ENCODE assay signal across 11 cellular contexts in genomic region chr19:22256856-22257255, GRCh38. TPM values are rescaled to one million over a fixed set of nuclear protein-coding genes. Genes with fewer than 3 reads are reported as not detected.
"Had no signal": no experiment of that assay in that cellular context is flagged by ENCODE, and none has a peak within 500 bp of the region (broad histone marks: within the 10 kb centered on the region; RNA-seq: fewer than 3 reads in every experiment).

No MANE protein-coding gene starts in this region.

- H3K4me1 Mint-ChIP-seq: GM23338, H9 had no signal

- ATAC-seq: GM23338, HCT116 had no signal

- FAIRE-seq: H1, H54 had no signal

- H3K27ac Mint-ChIP-seq: GM23338, H9, HFFc6 had no signal

- H3K9me3 ChIP-seq: HAP-1 had no signal

- H3K36me3 ChIP-seq: HAP-1 had no signal

- H2AFZ ChIP-seq: GM23248, GM23338 had no signal

- H3K4me3 ChIP-seq: GM23248, GM23338, HAP-1 had no signal

- H3K4me3 Mint-ChIP-seq: GM23338, H9, HFFc6 had no signal

- H3K4me1 ChIP-seq: HAP-1 had no signal

- H3K27ac ChIP-seq: GM23248 had no signal

- DNase-seq: GM23248, GOT3, H7, H9, HCEC 1CT, HFFc6 had no signal

- H3K9ac ChIP-seq: GM23248 had no signal

- H3K4me2 ChIP-seq: GM23338 had no signal

RNA-seq across cellular contexts. Expression of gene ZNF729, which starts 29.4 kb away (rescaled TPM):
- total RNA-seq: GM23248, GM23338, H1, H7, H9, HFFc6 had no signal
- polyA plus RNA-seq: GM23248, GM23338, H1 had no signal
